In the genomic region with DNA sequence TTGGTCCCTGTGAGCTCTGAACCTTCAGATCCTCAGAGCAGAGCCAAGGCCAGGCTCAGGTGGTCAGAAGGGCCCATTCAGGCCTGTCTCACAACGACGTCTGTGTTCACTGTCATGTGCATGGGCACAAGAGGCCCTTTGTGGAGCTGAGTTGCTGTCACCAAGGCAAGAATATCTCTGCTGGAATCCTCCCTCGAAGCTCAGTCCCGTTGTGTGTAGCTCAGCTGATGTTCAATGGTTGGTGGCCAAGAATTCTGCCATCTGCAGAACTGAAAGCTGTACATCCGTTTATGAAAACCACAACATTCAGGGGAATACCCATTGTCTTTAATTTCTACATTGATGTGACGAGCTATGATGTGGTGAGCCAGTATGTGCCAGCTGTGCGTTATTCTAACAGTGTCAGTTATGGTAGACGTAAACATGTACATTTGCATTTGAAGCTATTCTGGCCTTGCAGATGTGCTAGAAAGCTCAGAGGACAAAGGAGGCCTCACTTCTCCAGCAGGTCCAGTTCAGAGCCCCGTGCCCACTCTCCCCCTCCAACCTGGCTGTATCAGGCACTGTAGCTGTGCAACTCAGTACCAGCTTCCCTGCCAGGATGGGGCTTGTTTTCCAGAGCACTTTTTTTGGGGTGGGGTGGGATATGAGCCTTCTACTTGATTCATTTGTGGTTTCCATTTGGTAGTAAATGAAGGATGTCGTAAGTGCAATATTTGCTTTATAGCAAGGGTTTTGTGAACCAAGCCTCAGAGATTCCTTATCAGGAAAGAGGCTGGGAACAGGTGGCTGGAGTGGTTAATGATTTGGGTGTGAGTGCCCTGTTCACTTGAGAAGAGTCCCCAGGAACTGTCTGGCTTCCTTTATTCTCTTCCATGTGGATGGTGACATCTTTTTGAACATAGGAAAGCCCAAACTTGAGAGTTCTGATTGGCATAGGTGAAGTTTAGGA, we compare ENCODE assay signal across 9 cellular contexts. TPM values are rescaled to one million over a fixed set of nuclear protein-coding genes. Genes with fewer than 3 reads are reported as not detected.
DNase-seq lines count a peak whose midpoint lies in the region; ATAC-seq, FAIRE-seq and TF ChIP-seq lines count a peak whose summit lies in the region.
"Had no signal": no experiment of that assay in that cellular context is flagged by ENCODE, and none has a peak within 500 bp of the region (broad histone marks: within the 10 kb centered on the region; RNA-seq: fewer than 3 reads in every experiment).

No MANE protein-coding gene starts in this region.

- H3K27me3 Mint-ChIP-seq in activated T-helper 17 cell treated with anti-CD3 and anti-CD28 coated beads, Interleukin-2, amount 50 U/mL, for 72 hours: peaks cover 19% of the 10 kb centered on the region
- H3K27me3 Mint-ChIP-seq in Calu3 (ENCODE audit: unreplicated experiment) (no peaks in the 10 kb centered on the region), endothelial cell (ENCODE audit: unreplicated experiment) (peaks cover 13% of the 10 kb centered on the region)

- FAIRE-seq in HTR-8/SVneo (lab: Jason Lieb, UNC): peak; percentile 96
- FAIRE-seq: endothelial cell of umbilical vein had no signal

- intact Hi-C loops in sciatic nerve (cut with DNase I) (no loop called here), Calu3 (cut with micrococcal nuclease; ENCODE audit: unreplicated experiment) (no loop called here)

- BruUV-seq in Calu3 (replicated peaks; lab: Mats Ljungman, UMichigan): no TSS peak

- peaks cover 23% of the 10 kb centered on the region for H3K4me1 Mint-ChIP-seq in activated T-helper 17 cell treated with anti-CD3 and anti-CD28 coated beads, Interleukin-2, amount 50 U/mL, for 72 hours
- H3K4me1 Mint-ChIP-seq in Calu3 (ENCODE audit: low read depth, unreplicated experiment) (no peaks in the 10 kb centered on the region), endothelial cell (ENCODE audit: unreplicated experiment) (peaks cover 51% of the 10 kb centered on the region)

- TF ChIP-seq CTCF in GM12864 (IDR thresholded peaks at IDR 0.05; ENCODE audit: low read depth, low read length, missing control alignments): no peak
- TF ChIP-seq CTCF in Calu3 (IDR thresholded peaks at IDR 0.05; ENCODE audit: unreplicated experiment): no peak
- TF ChIP-seq CTCF in endothelial cell (IDR thresholded peaks at IDR 0.05; ENCODE audit: unreplicated experiment): no peak

- H3K27ac Mint-ChIP-seq in activated T-helper 17 cell treated with anti-CD3 and anti-CD28 coated beads, Interleukin-2, amount 50 U/mL, for 72 hours: no peak overlapping the region
- H3K27ac Mint-ChIP-seq in Calu3 (ENCODE audit: unreplicated experiment): no peak overlapping the region
- no peak overlapping the region for H3K27ac Mint-ChIP-seq in endothelial cell (ENCODE audit: unreplicated experiment)

- DNase-seq in GM12864 (ENCODE audit: low read depth) (peak; percentile 74), HTR-8/SVneo (ENCODE audit: insufficient read length, low spot score) (no peak), sciatic nerve (ENCODE audit: low spot score) (no peak), HPDE6-E6E7 (ENCODE audit: extremely low spot score) (no peak), Calu3 (no peak), endothelial cell (ENCODE audit: low spot score) (no peak)

- no peaks in the 10 kb centered on the region for H3K9me3 Mint-ChIP-seq in activated T-helper 17 cell treated with anti-CD3 and anti-CD28 coated beads, Interleukin-2, amount 50 U/mL, for 72 hours
- no peaks in the 10 kb centered on the region for H3K9me3 Mint-ChIP-seq in Calu3 (ENCODE audit: low read depth, unreplicated experiment)
- no peaks in the 10 kb centered on the region for H3K9me3 Mint-ChIP-seq in endothelial cell (ENCODE audit: unreplicated experiment)

- CTCF ChIA-PET in Calu3 (lab: Charles Lee): no interaction called here

- no peak overlapping the region for H3K4me3 ChIP-seq in GM12864 (ENCODE audit: low read depth, low read length)

- no peaks in the 10 kb centered on the region for H3K36me3 Mint-ChIP-seq in activated T-helper 17 cell treated with anti-CD3 and anti-CD28 coated beads, Interleukin-2, amount 50 U/mL, for 72 hours (ENCODE audit: low read depth)
- H3K36me3 Mint-ChIP-seq in Calu3 (ENCODE audit: insufficient read depth, unreplicated experiment): peaks cover 5% of the 10 kb centered on the region
- H3K36me3 Mint-ChIP-seq in endothelial cell (ENCODE audit: low read depth, unreplicated experiment): peaks cover 10% of the 10 kb centered on the region

- ATAC-seq in GM21423 (IDR thresholded peaks at IDR 0.05; ENCODE audit: unreplicated experiment) (peak; percentile 75), sciatic nerve (peak; percentile 54)
- peak; percentile 96 for ATAC-seq in activated T-helper 17 cell treated with anti-CD3 and anti-CD28 coated beads, Interleukin-2, amount 50 U/mL, for 72 hours (replicated peaks)

- peak overlapping the region; percentile 52 for H3K4me3 Mint-ChIP-seq in activated T-helper 17 cell treated with anti-CD3 and anti-CD28 coated beads, Interleukin-2, amount 50 U/mL, for 72 hours
- H3K4me3 Mint-ChIP-seq in Calu3 (ENCODE audit: low read depth, unreplicated experiment): no peak overlapping the region
- H3K4me3 Mint-ChIP-seq in endothelial cell (ENCODE audit: unreplicated experiment): no peak overlapping the region

RNA-seq across cellular contexts. Expression of a gene that starts 56.1 kb away (rescaled TPM):
- 1 to 10 TPM; 2.8 to 3.4 TPM for total RNA-seq in activated T-helper 17 cell treated with anti-CD3 and anti-CD28 coated beads, Interleukin-2, amount 50 U/mL, for 72 hours
- total RNA-seq in sciatic nerve (19.8 TPM), Calu3 (2022) (14.1 and 15.6 TPM in 2 replicates), endothelial cell (ENCODE audit: unreplicated experiment) (6.2 TPM)
